Comparison of ENCODE assay signal across 1 cellular context in genomic region chr7:139745330-139746143, GRCh38.
TF ChIP-seq lines count a peak whose summit lies in the region.

No MANE protein-coding gene starts in this region.

TF ChIP-seq in H1, 55 proteins besides CTCF, POLR2A, EP300 and RAD21 (continued from another document):
- TF ChIP-seq HDAC2 (IDR thresholded peaks at IDR 0.05; ENCODE audit: borderline replicate concordance in 1 of 2, low read depth in 2 of 2, low read length in 2 of 2) (no peak), TAF1 (IDR thresholded peaks at IDR 0.05; ENCODE audit: low read depth, low read length) (no peak), MAX (IDR thresholded peaks at IDR 0.05) (no peak), BRCA1 (IDR thresholded peaks at IDR 0.05; ENCODE audit: low read depth, low read length) (no peak)
